In genomic region chr2:43611987-43612894, GRCh38 we compare ENCODE assay signal across 8 cellular contexts. TPM values are rescaled to one million over a fixed set of nuclear protein-coding genes. Genes with fewer than 3 reads are reported as not detected.
A peak's percentile ranks its signal among the peaks of the same experiment; 100 is the strongest.
DNase-seq lines count a peak whose midpoint lies in the region; ATAC-seq and TF ChIP-seq lines count a peak whose summit lies in the region.

No MANE protein-coding gene starts in this region.

- peak; percentile 72 for ATAC-seq in HG02885 (IDR thresholded peaks at IDR 0.05; ENCODE audit: poor library complexity, unreplicated experiment)
- peak; percentile 91 to 95 (median 93) for ATAC-seq in right lobe of liver
- ATAC-seq in HG03521 (IDR thresholded peaks at IDR 0.05; ENCODE audit: unreplicated experiment), result no peak

- no peaks in the 10 kb centered on the region for H3K27me3 ChIP-seq in right lobe of liver

- H3K9me3 ChIP-seq in right lobe of liver, result no peaks in the 10 kb centered on the region

- intact Hi-C loops in right lobe of liver (cut with DNase I), result no loop called here

- WGBS in right lobe of liver (ENCODE audit: insufficient coverage, low coverage, low lambda C conversion rate, missing lambda C conversion rate), result 47% methylated on average over 14 of the region's 14 CpGs

- peak; percentile 64 to 84 (median 82) for TF ChIP-seq CTCF in right lobe of liver (IDR thresholded peaks at IDR 0.05)

- no peak overlapping the region for H3K4me3 ChIP-seq in right lobe of liver

- peak; percentile 81 for DNase-seq in GM03348 (ENCODE audit: low spot score)
- DNase-seq in NCI-H446 (lab: John Stamatoyannopoulos, UW), result peak; percentile 35 to 74
- DNase-seq in activated CD4-positive, alpha-beta T cell treated with anti-CD3 and anti-CD28 coated beads for 1 hour, result peak; percentile 55
- peak; percentile 16 for DNase-seq in cerebellum (ENCODE audit: low spot score)
- DNase-seq in right lobe of liver, result peak in 2 of 3 donors; percentile 30 to 65
- DNase-seq in stimulated activated CD8-positive, alpha-beta memory T cell treated with anti-CD3 and anti-CD28 coated beads, Interleukin-12 subunit alpha, Interleukin-12 subunit beta, amount 100 ng/mL, for 24 hours (ENCODE audit: extremely low read depth), result peak; percentile 46

- no peak for TF ChIP-seq POLR2A in right lobe of liver (IDR thresholded peaks at IDR 0.05)

- peaks cover 0 to 4% (median 0%) of the 10 kb centered on the region in 4 donors for H3K4me1 ChIP-seq in right lobe of liver

- H3K27ac ChIP-seq in right lobe of liver, result no peak overlapping the region

- H3K36me3 ChIP-seq in right lobe of liver, result no peaks in the 10 kb centered on the region

RNA-seq across cellular contexts. Expression of gene THADA, which starts 16.4 kb away (rescaled TPM):
- 52.8 TPM for total RNA-seq in cerebellum
- total RNA-seq in right lobe of liver, result 10 to 100 TPM; 12.2 to 21.6 (median 14.0) TPM

RNA-seq across cellular contexts. Expression of gene PLEKHH2, which starts 24.8 kb away (rescaled TPM):
- total RNA-seq in cerebellum, result 12.2 TPM
- total RNA-seq in right lobe of liver, result 1 to 10 TPM in 5 of 6 experiments, under 1 TPM in 1; 0.75 to 2.0 (median 1.3) TPM

Comparison
In these comparisons a context has a peak if more than half of its experiments do, and no peak if none do; other contexts are left out.
1. DNase-seq: peak in every context shown above with its lines; median percentile 81 in GM03348; 55 in activated CD4-positive, alpha-beta T cell treated with anti-CD3 and anti-CD28 coated beads for 1 hour; 54 in NCI-H446; 48 in right lobe of liver; 46 in stimulated activated CD8-positive, alpha-beta memory T cell treated with anti-CD3 and anti-CD28 coated beads, Interleukin-12 subunit alpha, Interleukin-12 subunit beta, amount 100 ng/mL, for 24 hours; 16 in cerebellum.